ENCODE assay signal across 8 cellular contexts in the genomic region with DNA sequence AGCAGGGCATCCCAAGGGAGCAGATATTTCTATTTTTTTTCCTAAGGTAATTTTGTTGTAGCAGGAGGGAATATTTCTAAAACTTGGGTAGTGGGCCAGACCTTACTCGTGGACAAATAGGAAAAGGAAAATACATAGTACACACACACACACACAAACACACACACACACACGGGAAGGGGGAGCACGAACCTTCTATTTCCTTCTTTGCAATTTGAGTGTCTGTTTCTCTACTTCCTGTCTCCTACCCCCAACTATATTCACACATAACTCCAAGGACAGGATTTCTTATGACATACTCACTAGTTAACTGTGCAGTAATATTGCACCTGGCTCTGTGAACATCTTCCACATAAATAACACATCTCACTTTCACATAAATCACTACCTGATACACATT. TPM values are rescaled to one million over a fixed set of nuclear protein-coding genes. Genes with fewer than 3 reads are reported as not detected.
A peak's percentile ranks its signal among the peaks of the same experiment; 100 is the strongest.
DNase-seq lines count a peak whose midpoint lies in the region; ATAC-seq, FAIRE-seq and TF ChIP-seq lines count a peak whose summit lies in the region.

No MANE protein-coding gene starts in this region.

- no peak for FAIRE-seq in frontal cortex (lab: Jason Lieb, UNC)

- POLR2A ChIA-PET in PC-3 (lab: Charles Lee; ENCODE audit: unreplicated experiment) = no interaction called here

- peaks cover 10% of the 10 kb centered on the region for H4K20me1 ChIP-seq in PC-3 (ENCODE audit: low read length)

- no peaks in the 10 kb centered on the region for H3K9me2 ChIP-seq in PC-3 (replicated peaks; ENCODE audit: low read length)

- 4% methylated on average over 3 of the region's 3 CpGs for WGBS in esophagus muscularis mucosa

- H3F3A ChIP-seq in PC-3 (ENCODE audit: low read length, unreplicated experiment) = no peaks in the 10 kb centered on the region

- H3K9me3 ChIP-seq in PC-3 (ENCODE audit: low read length) = no peaks in the 10 kb centered on the region
- H3K9me3 ChIP-seq in esophagus muscularis mucosa = no peaks in the 10 kb centered on the region
- H3K9me3 ChIP-seq in gastrocnemius medialis = no peaks in the 10 kb centered on the region

- H3K79me2 ChIP-seq in PC-3 (ENCODE audit: low read length) = peaks cover 77% of the 10 kb centered on the region

- no peak overlapping the region for H3K9ac ChIP-seq in PC-3 (ENCODE audit: low read length)

- peaks cover 43% of the 10 kb centered on the region for H3K4me1 ChIP-seq in PC-3 (ENCODE audit: insufficient read depth, low read length)
- H3K4me1 ChIP-seq in esophagus muscularis mucosa = peaks cover 64 to 82% (median 77%) of the 10 kb centered on the region in 4 donors
- peaks cover 68% of the 10 kb centered on the region in 2 donors for H3K4me1 ChIP-seq in gastrocnemius medialis

- no peak for TF ChIP-seq EP300 in esophagus muscularis mucosa (IDR thresholded peaks at IDR 0.05)

- H3K36me3 ChIP-seq in PC-3 (ENCODE audit: low read depth, low read length) = no peaks in the 10 kb centered on the region
- H3K36me3 ChIP-seq in esophagus muscularis mucosa = peaks cover 6 to 10% (median 9%) of the 10 kb centered on the region in 4 donors
- H3K36me3 ChIP-seq in gastrocnemius medialis = peaks cover 0 to 9% of the 10 kb centered on the region in 2 donors

- intact Hi-C loops in PC-3 (cut with micrococcal nuclease) (no loop called here), esophagus muscularis mucosa (cut with DNase I) (no loop called here), gastrocnemius medialis (cut with DNase I; ENCODE audit: low total_unique reads) (loop anchor here (5.0 kb wide), 1 partner anchor 298 kb away; the partner anchor contains the start of gene OGA)

- DNase-seq in GM12865 (ENCODE audit: low read depth) (no peak), PC-3 (no peak), esophagus muscularis mucosa (ENCODE audit: extremely low spot score) (no peak), gastrocnemius medialis (no peak), frontal cortex (ENCODE audit: low spot score in 2 of 2) (no peak), NCI-H187 treated with DMSO at 0.1 percent for 48 hours (lab: John Stamatoyannopoulos, UW) (no peak)

- H2AFZ ChIP-seq in PC-3 (ENCODE audit: low read length) = no peak overlapping the region

- H3K4me3 ChIP-seq in GM12865 (ENCODE audit: low read depth, low read length) = peak overlapping the region; percentile 82; the same call in 1 of the 2 replicates
- no peak overlapping the region for H3K4me3 ChIP-seq in PC-3 (ENCODE audit: low read length)
- H3K4me3 ChIP-seq in esophagus muscularis mucosa = peak overlapping the region; percentile 59 to 99 (median 82)
- H3K4me3 ChIP-seq in gastrocnemius medialis = peak overlapping the region in 3 of 4 donors; percentile 59 to 69 (median 69)

- TF ChIP-seq CTCF in GM12865 (IDR thresholded peaks at IDR 0.05; ENCODE audit: insufficient read depth, low read depth, low read length, missing control alignments) = no peak
- TF ChIP-seq CTCF in PC-3 (conservative IDR thresholded peaks at IDR 0.05; ENCODE audit: low read depth, low read length) = no peak
- TF ChIP-seq CTCF in esophagus muscularis mucosa (IDR thresholded peaks at IDR 0.05) = no peak
- TF ChIP-seq CTCF in gastrocnemius medialis (IDR thresholded peaks at IDR 0.05 in 4 of 5, conservative IDR thresholded peaks at IDR 0.05 in 1 of 5) = no peak

- no TSS peak for BruUV-seq in PC-3 (replicated peaks; lab: Mats Ljungman, UMichigan)

- ATAC-seq in PC-3 (no peak), gastrocnemius medialis (no peak), HG02938 (IDR thresholded peaks at IDR 0.05; ENCODE audit: unreplicated experiment) (no peak), GM21825 (IDR thresholded peaks at IDR 0.05; ENCODE audit: unreplicated experiment) (no peak)

- in situ Hi-C loops in gastrocnemius medialis (cut with MboI; ENCODE audit: low sequenced_read_pairs in 4 of 4) = no loop called here

- peak overlapping the region; percentile 89; the same call in 1 of the 2 replicates for H3K4me2 ChIP-seq in PC-3 (ENCODE audit: low read length)

- no peak for TF ChIP-seq POLR2A in esophagus muscularis mucosa (IDR thresholded peaks at IDR 0.05; ENCODE audit: low read depth)
- TF ChIP-seq POLR2A in gastrocnemius medialis (IDR thresholded peaks at IDR 0.05) = no peak

- H3K27ac ChIP-seq in PC-3 (ENCODE audit: low read length) (no peak overlapping the region), esophagus muscularis mucosa (replicated peaks in 1 of 4) (peak overlapping the region; percentile 99), gastrocnemius medialis (peak overlapping the region; percentile 76 to 100 (median 94))

- CTCF ChIA-PET in PC-3 (lab: Charles Lee) = interaction anchor here (0.5 kb wide), 1 partner anchor 1049 kb away, joined by 4 read pairs; no protein-coding TSS in a partner anchor

- H3K27me3 ChIP-seq in PC-3 (ENCODE audit: low read length) = no peaks in the 10 kb centered on the region
- H3K27me3 ChIP-seq in esophagus muscularis mucosa = no peaks in the 10 kb centered on the region
- H3K27me3 ChIP-seq in gastrocnemius medialis = no peaks in the 10 kb centered on the region

RNA-seq across cellular contexts. Expression of gene LDB1, which starts 4.4 kb away (rescaled TPM):
- total RNA-seq in PC-3 (2014; rRNA removed) = 28.3 and 34.2 TPM in 2 replicates
- 10 to 100 TPM; 59.4 to 79.7 (median 65.6) TPM for total RNA-seq in esophagus muscularis mucosa
- 10 to 100 TPM; 15.9 to 32.7 (median 28.6) TPM for total RNA-seq in gastrocnemius medialis
- total RNA-seq in frontal cortex = 94.2 TPM

RNA-seq across cellular contexts. Expression of gene PPRC1, which starts 17.1 kb away (rescaled TPM):
- total RNA-seq in PC-3 (2014; rRNA removed) = 27.6 and 31.3 TPM in 2 replicates
- 10 to 100 TPM; 10.8 to 49.5 (median 20.9) TPM for total RNA-seq in esophagus muscularis mucosa
- 10 to 100 TPM; 13.3 to 26.5 (median 17.1) TPM for total RNA-seq in gastrocnemius medialis
- total RNA-seq in frontal cortex = 8.6 TPM

RNA-seq across cellular contexts. Expression of gene NOLC1, which starts 36.4 kb away (rescaled TPM):
- total RNA-seq in PC-3 (2014; rRNA removed) = 69.9 TPM in 2 replicates
- total RNA-seq in esophagus muscularis mucosa = 10 to 100 TPM; 28.7 to 83.8 (median 48.5) TPM
- total RNA-seq in gastrocnemius medialis = 10 to 100 TPM; 37.2 to 76.7 (median 71.1) TPM
- 40.8 TPM for total RNA-seq in frontal cortex

RNA-seq across cellular contexts. Expression of gene HPS6, which starts 50.6 kb away (rescaled TPM):
- total RNA-seq in PC-3 (2014; rRNA removed) (24.0 and 26.8 TPM in 2 replicates), esophagus muscularis mucosa (10 to 100 TPM; 21.2 to 40.0 (median 28.2) TPM), gastrocnemius medialis (10 to 100 TPM; 12.7 to 21.8 (median 19.4) TPM), frontal cortex (21.2 TPM)

RNA-seq across cellular contexts. Expression of gene ARMH3, which starts 59.8 kb away (rescaled TPM):
- total RNA-seq in PC-3 (2014; rRNA removed) (7.8 and 9.7 TPM in 2 replicates), esophagus muscularis mucosa (10 to 100 TPM; 12.9 to 19.3 (median 16.2) TPM), gastrocnemius medialis (10 to 100 TPM in 3 of 4 donors, 1 to 10 TPM in 1; 9.7 to 14.9 (median 13.4) TPM), frontal cortex (23.2 TPM)
